Comparison of ENCODE assay signal across 27 cellular contexts in genomic region chr6:142276256-142276655, GRCh38.
"Had no signal": no experiment of that assay in that cellular context is flagged by ENCODE, and none has a peak within 500 bp of the region (broad histone marks: within the 10 kb centered on the region; RNA-seq: fewer than 3 reads in every experiment).

No MANE protein-coding gene starts in this region.

- H3K9ac ChIP-seq: neural progenitor cell had no signal

- H3K9me3 ChIP-seq: lower lobe of right lung, prostate gland, tibial artery, upper lobe of left lung had no signal

- H3K4me3 ChIP-seq: dorsolateral prefrontal cortex, esophagus muscularis mucosa, heart right ventricle, lower lobe of right lung, neural progenitor cell, prostate gland, right atrium auricular region, sigmoid colon, stomach, tibial artery, upper lobe of left lung had no signal

- H3K4me1 ChIP-seq: esophagus muscularis mucosa, heart right ventricle, lower lobe of right lung, neural progenitor cell, prostate gland, right atrium auricular region, sigmoid colon, stomach, tibial artery, upper lobe of left lung had no signal

- H3K27me3 ChIP-seq: dorsolateral prefrontal cortex, esophagus muscularis mucosa, neural progenitor cell, right atrium auricular region, sigmoid colon, stomach, tibial artery, upper lobe of left lung had no signal

- H3K27ac ChIP-seq: dorsolateral prefrontal cortex, esophagus muscularis mucosa, heart right ventricle, lower lobe of right lung, neural progenitor cell, prostate gland, right atrium auricular region, sigmoid colon, stomach, tibial artery, upper lobe of left lung had no signal

- DNase-seq: cerebellar nuclear complex; cortex of kidney; dorsolateral prefrontal cortex; effector CD4-positive, alpha-beta T cell; foreskin melanocyte; glutamatergic neuron; heart right ventricle; hypothalamus; immature natural killer cell; islet precursor cell; left ventricle myocardium superior; lower lobe of right lung; midbrain; naive thymus-derived CD4-positive, alpha-beta T cell; sigmoid colon; stimulated activated CD4-positive, alpha-beta T cell treated with anti-CD3 and anti-CD28 coated beads, Interleukin-2, amount 100 ng/mL, for 24 hours; stimulated activated CD4-positive, alpha-beta T cell treated with anti-CD3 and anti-CD28 coated beads, Interleukin-4, amount 100 ng/mL, for 24 hours; stimulated activated naive CD4-positive, alpha-beta T cell treated with Interleukin-2 at 50 U/mL for 16 hours; stomach; tibial artery; upper lobe of left lung had no signal

- H3K36me3 ChIP-seq: esophagus muscularis mucosa, heart right ventricle, lower lobe of right lung, neural progenitor cell, prostate gland, right atrium auricular region, sigmoid colon, stomach, tibial artery, upper lobe of left lung had no signal

- H3K4me2 ChIP-seq: neural progenitor cell had no signal

- FAIRE-seq: urothelium cell line had no signal

- ATAC-seq: heart right ventricle; left ventricle myocardium superior; lower lobe of right lung; naive thymus-derived CD4-positive, alpha-beta T cell; stimulated activated effector memory CD8-positive, alpha-beta T cell treated with anti-CD3 and anti-CD28 coated beads, Interleukin-12 subunit alpha, Interleukin-12 subunit beta, amount 100 ng/mL, for 72 hours had no signal
